Comparison of ENCODE assay signal across 15 cellular contexts in the genomic region with DNA sequence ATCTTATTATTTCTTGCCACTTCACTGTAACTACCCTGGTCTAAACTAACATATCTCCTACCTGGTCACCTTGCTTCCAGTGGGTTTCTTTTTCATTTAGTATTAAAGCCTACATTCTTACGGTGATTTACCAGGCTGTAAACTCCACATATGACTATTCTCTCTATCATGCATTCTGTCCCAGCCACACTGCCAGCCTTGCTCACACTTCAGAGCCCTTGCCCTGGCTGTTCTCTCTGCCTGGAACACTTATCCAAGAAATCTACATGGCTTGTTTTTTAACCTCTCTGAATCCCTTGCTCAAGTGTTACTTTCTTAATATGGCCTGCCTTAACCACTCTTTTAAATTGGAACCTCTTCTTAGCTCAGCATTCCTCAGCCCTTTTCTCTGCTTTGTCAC.
A peak's percentile ranks its signal among the peaks of the same experiment; 100 is the strongest.
DNase-seq lines count a peak whose midpoint lies in the region; ATAC-seq and TF ChIP-seq lines count a peak whose summit lies in the region.
"Had no signal": no experiment of that assay in that cellular context is flagged by ENCODE, and none has a peak within 500 bp of the region (broad histone marks: within the 10 kb centered on the region; RNA-seq: fewer than 3 reads in every experiment).

No MANE protein-coding gene starts in this region.

- H3K9ac ChIP-seq in PC-3 (ENCODE audit: low read length) (no peak overlapping the region), smooth muscle cell (ENCODE audit: low read depth) (no peak overlapping the region)
- H3K9ac ChIP-seq: BLaER1 treated with 17β-estradiol and CSF1 and Interleukin-3, amounts not matched to agents 10 nM and 100 nM had no signal

- no peaks in the 10 kb centered on the region for H3K36me3 Mint-ChIP-seq in nephron progenitor cell (ENCODE audit: low read depth)

- no peak overlapping the region for H2AFZ ChIP-seq in PC-3 (ENCODE audit: low read length)
- no peak overlapping the region for H2AFZ ChIP-seq in smooth muscle cell (ENCODE audit: low read depth)
- H2AFZ ChIP-seq: GM23338 had no signal

- H3K4me1 Mint-ChIP-seq in nephron progenitor cell, result no peaks in the 10 kb centered on the region
- H3K4me1 Mint-ChIP-seq: B cell, GM23338 had no signal

- peak overlapping the region; percentile 72 for H3K27ac ChIP-seq in cardiac muscle cell
- peak overlapping the region; percentile 57 for H3K27ac ChIP-seq in PC-3 (ENCODE audit: low read length)
- no peak overlapping the region for H3K27ac ChIP-seq in smooth muscle cell (ENCODE audit: low read depth)
- H3K27ac ChIP-seq: BLaER1 treated with 17β-estradiol and CSF1 and Interleukin-3, amounts not matched to agents 10 nM and 100 nM had no signal

- peak overlapping the region; percentile 84 for H3K27ac Mint-ChIP-seq in nephron progenitor cell
- H3K27ac Mint-ChIP-seq: B cell; CD8-positive, alpha-beta T cell; GM23338; H9 had no signal

- POLR2A ChIA-PET in PC-3 (lab: Charles Lee; ENCODE audit: unreplicated experiment), result no interaction called here

- H3K9me3 Mint-ChIP-seq in nephron progenitor cell, result peaks cover 14% of the 10 kb centered on the region

- no peak for TF ChIP-seq CTCF in cardiac muscle cell (IDR thresholded peaks at IDR 0.05; ENCODE audit: low read depth, low read length)
- TF ChIP-seq CTCF in PC-3 (conservative IDR thresholded peaks at IDR 0.05; ENCODE audit: low read depth, low read length), result no peak
- no peak for TF ChIP-seq CTCF in nephron progenitor cell (IDR thresholded peaks at IDR 0.05)
- TF ChIP-seq CTCF in smooth muscle cell (IDR thresholded peaks at IDR 0.05; ENCODE audit: borderline replicate concordance, insufficient read depth, poor library complexity, severe bottlenecking), result no peak

- BruUV-seq in PC-3 (replicated peaks; lab: Mats Ljungman, UMichigan), result no TSS peak

- H3F3A ChIP-seq in PC-3 (ENCODE audit: low read length, unreplicated experiment) (no peaks in the 10 kb centered on the region), smooth muscle cell (ENCODE audit: low read depth) (no peaks in the 10 kb centered on the region)

- H3K9me3 ChIP-seq in cardiac muscle cell (ENCODE audit: low read depth) (no peaks in the 10 kb centered on the region), PC-3 (ENCODE audit: low read length) (no peaks in the 10 kb centered on the region), smooth muscle cell (replicated peaks; ENCODE audit: low read depth) (no peaks in the 10 kb centered on the region)

- no peak for ATAC-seq in Right ventricle myocardium inferior
- no peak for ATAC-seq in PC-3
- ATAC-seq in left ventricle myocardium superior, result peak; percentile 54
- ATAC-seq in GM21390 (IDR thresholded peaks at IDR 0.05; ENCODE audit: unreplicated experiment), result no peak
- ATAC-seq: CD8-positive, alpha-beta T cell; GM23338 had no signal

- H3K4me1 ChIP-seq in cardiac muscle cell (ENCODE audit: low read depth) (peaks cover 10% of the 10 kb centered on the region), PC-3 (ENCODE audit: insufficient read depth, low read length) (peaks cover 13% of the 10 kb centered on the region), smooth muscle cell (ENCODE audit: low read depth) (no peaks in the 10 kb centered on the region)
- H3K4me1 ChIP-seq: BLaER1 treated with 17β-estradiol and CSF1 and Interleukin-3, amounts not matched to agents 10 nM and 100 nM had no signal

- H3K9me2 ChIP-seq in PC-3 (replicated peaks; ENCODE audit: low read length), result no peaks in the 10 kb centered on the region

- CTCF ChIA-PET in PC-3 (lab: Charles Lee), result no interaction called here

- H3K27me3 ChIP-seq in cardiac muscle cell (no peaks in the 10 kb centered on the region), PC-3 (ENCODE audit: low read length) (no peaks in the 10 kb centered on the region), smooth muscle cell (ENCODE audit: low read depth) (no peaks in the 10 kb centered on the region)
- H3K27me3 ChIP-seq: BLaER1 treated with 17β-estradiol and CSF1 and Interleukin-3, amounts not matched to agents 10 nM and 100 nM had no signal

- no peak overlapping the region for H3K4me3 ChIP-seq in cardiac muscle cell
- no peak overlapping the region for H3K4me3 ChIP-seq in PC-3 (ENCODE audit: low read length)
- H3K4me3 ChIP-seq in smooth muscle cell, result no peak overlapping the region
- H3K4me3 ChIP-seq: BLaER1 treated with 17β-estradiol and CSF1 and Interleukin-3, amounts not matched to agents 10 nM and 100 nM; GM23338 had no signal

- H3K36me3 ChIP-seq in cardiac muscle cell (no peaks in the 10 kb centered on the region), PC-3 (ENCODE audit: low read depth, low read length) (no peaks in the 10 kb centered on the region), smooth muscle cell (ENCODE audit: low read depth) (no peaks in the 10 kb centered on the region)
- H3K36me3 ChIP-seq: BLaER1 treated with 17β-estradiol and CSF1 and Interleukin-3, amounts not matched to agents 10 nM and 100 nM had no signal

- H3K79me2 ChIP-seq in PC-3 (ENCODE audit: low read length), result no peaks in the 10 kb centered on the region
- no peaks in the 10 kb centered on the region for H3K79me2 ChIP-seq in smooth muscle cell (ENCODE audit: low read depth)

- H3K27me3 Mint-ChIP-seq in nephron progenitor cell (ENCODE audit: low read depth, poor library complexity), result no peaks in the 10 kb centered on the region
- H3K27me3 Mint-ChIP-seq: B cell had no signal

- H3K4me2 ChIP-seq in PC-3 (ENCODE audit: low read length) (peak overlapping the region; percentile 39; the same call in 1 of the 2 replicates), smooth muscle cell (no peak overlapping the region)
- H3K4me2 ChIP-seq: BLaER1 treated with 17β-estradiol and CSF1 and Interleukin-3, amounts not matched to agents 10 nM and 100 nM; GM23338 had no signal

- DNase-seq in cardiac muscle cell (ENCODE audit: low read depth in 1 of 2, low spot score in 1 of 2) (no peak), Right ventricle myocardium inferior (ENCODE audit: missing footprints) (no peak), PC-3 (no peak), left ventricle myocardium superior (no peak), nephron progenitor cell (no peak), GF-D8 (lab: John Stamatoyannopoulos, UW) (no peak), smooth muscle cell (lab: John Stamatoyannopoulos, UW; ENCODE audit: unreplicated experiment) (no peak)
- DNase-seq: CD8-positive, alpha-beta T cell; DMS 273 treated with DMSO at 0.1 percent for 48 hours; DND-41; H9 had no signal

- 90% methylated on average over 1 of the region's 1 CpG for WGBS in smooth muscle cell (ENCODE audit: low lambda C conversion rate)

- H4K20me1 ChIP-seq in PC-3 (ENCODE audit: low read length), result no peaks in the 10 kb centered on the region
- H4K20me1 ChIP-seq in smooth muscle cell (ENCODE audit: low read depth), result no peaks in the 10 kb centered on the region
- H4K20me1 ChIP-seq: BLaER1 treated with 17β-estradiol and CSF1 and Interleukin-3, amounts not matched to agents 10 nM and 100 nM had no signal

- intact Hi-C loops in Right ventricle myocardium inferior (cut with DNase I), result no loop called here
- intact Hi-C loops in PC-3 (cut with micrococcal nuclease), result no loop called here
- intact Hi-C loops in left ventricle myocardium superior (cut with micrococcal nuclease), result no loop called here

- H3K4me3 Mint-ChIP-seq in nephron progenitor cell, result no peak overlapping the region
- H3K4me3 Mint-ChIP-seq: B cell; CD8-positive, alpha-beta T cell; GM23338; H9 had no signal
